30 cellular contexts compared by ENCODE assay signal in the genomic region with DNA sequence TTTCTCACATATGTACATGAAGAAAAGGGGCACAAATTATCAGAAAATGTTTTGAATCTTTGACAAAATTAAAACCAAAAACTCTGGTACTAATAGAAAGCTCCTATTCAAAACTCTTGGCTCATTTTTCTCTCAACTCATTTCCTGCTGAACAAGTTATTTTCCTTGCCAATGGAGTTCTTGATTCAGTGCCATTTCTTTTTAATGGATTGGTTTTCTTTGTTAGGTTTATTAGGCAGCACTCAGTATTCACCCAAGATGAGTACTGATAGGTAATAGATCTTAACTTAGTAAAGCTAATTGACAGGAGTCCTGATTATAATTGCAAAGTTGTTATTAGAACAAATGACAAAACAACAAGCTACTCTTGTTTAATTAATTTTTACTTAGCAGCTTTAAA.
DNase-seq lines count a peak whose midpoint lies in the region; ATAC-seq and TF ChIP-seq lines count a peak whose summit lies in the region.
"Had no signal": no experiment of that assay in that cellular context is flagged by ENCODE, and none has a peak within 500 bp of the region (broad histone marks: within the 10 kb centered on the region; RNA-seq: fewer than 3 reads in every experiment).

No MANE protein-coding gene starts in this region.

- H3K9me3 Mint-ChIP-seq in mesothelial cell of epicardium (peaks cover 23% of the 10 kb centered on the region), progenitor cell of endocrine pancreas (ENCODE audit: low read depth) (peaks cover 9% of the 10 kb centered on the region)
- H3K9me3 Mint-ChIP-seq: activated CD4-positive, alpha-beta memory T cell treated with anti-CD3 and anti-CD28 coated beads, Interleukin-2, amount 10 ng/mL, durations not matched to agents 7 days and 5 days had no signal

- H3K9ac ChIP-seq in HCT116 (ENCODE audit: low read length) (no peak overlapping the region), mammary epithelial cell (ENCODE audit: insufficient read depth, low read length) (no peak overlapping the region)
- H3K9ac ChIP-seq: BLaER1 treated with 17β-estradiol and CSF1 and Interleukin-3, amounts not matched to agents 10 nM and 100 nM had no signal

- POLR2A ChIA-PET in HCT116 (lab: Charles Lee): no interaction called here

- H3K4me3 Mint-ChIP-seq in mesothelial cell of epicardium: no peak overlapping the region
- H3K4me3 Mint-ChIP-seq in progenitor cell of endocrine pancreas (ENCODE audit: low read depth): no peak overlapping the region
- H3K4me3 Mint-ChIP-seq: activated CD4-positive, alpha-beta memory T cell treated with anti-CD3 and anti-CD28 coated beads, Interleukin-2, amount 10 ng/mL, durations not matched to agents 7 days and 5 days; activated naive CD8-positive, alpha-beta T cell; H9; memory B cell; stimulated activated memory B cell treated with anti-CD40 and anti-IgM and Interleukin-4, amounts not matched to agents 10 μg/mL and 1 μg/mL and 100 μg/mL, for 72 hours had no signal

- CTCF ChIA-PET in HCT116 (lab: Charles Lee): no interaction called here
- CTCF ChIA-PET in mammary epithelial cell (lab: Charles Lee; ENCODE audit: low non-redundant PET): interaction anchor here (0.6 kb wide), 1 partner anchor 188 kb away, joined by 8 read pairs; no protein-coding TSS in a partner anchor

- peaks cover 15% of the 10 kb centered on the region for H3K4me1 Mint-ChIP-seq in mesothelial cell of epicardium
- no peaks in the 10 kb centered on the region for H3K4me1 Mint-ChIP-seq in progenitor cell of endocrine pancreas (ENCODE audit: low read depth)
- H3K4me1 Mint-ChIP-seq: activated CD4-positive, alpha-beta memory T cell treated with anti-CD3 and anti-CD28 coated beads, Interleukin-2, amount 10 ng/mL, durations not matched to agents 7 days and 5 days; memory B cell; stimulated activated memory B cell treated with anti-CD40 and anti-IgM and Interleukin-4, amounts not matched to agents 10 μg/mL and 1 μg/mL and 100 μg/mL, for 72 hours had no signal

- TF ChIP-seq POLR2A in HCT116 (IDR thresholded peaks at IDR 0.05; ENCODE audit: borderline replicate concordance, extremely low read depth, insufficient read depth, insufficient read length): no peak

- H3K27ac Mint-ChIP-seq in mesothelial cell of epicardium (peak overlapping the region; percentile 50), progenitor cell of endocrine pancreas (no peak overlapping the region)
- H3K27ac Mint-ChIP-seq: activated CD4-positive, alpha-beta memory T cell treated with anti-CD3 and anti-CD28 coated beads, Interleukin-2, amount 10 ng/mL, durations not matched to agents 7 days and 5 days; activated naive CD8-positive, alpha-beta T cell; H9; memory B cell; stimulated activated memory B cell treated with anti-CD40 and anti-IgM and Interleukin-4, amounts not matched to agents 10 μg/mL and 1 μg/mL and 100 μg/mL, for 72 hours had no signal

- H3K79me2 ChIP-seq in HCT116 (ENCODE audit: insufficient read depth, low read length) (no peaks in the 10 kb centered on the region), mammary epithelial cell (ENCODE audit: insufficient read depth, low read length) (no peaks in the 10 kb centered on the region)

- no peak for ATAC-seq in HCT116
- ATAC-seq: activated CD4-positive, CD25-positive, alpha-beta regulatory T cell treated with anti-CD3 and anti-CD28 coated beads, Interleukin-2, amount 50 U/mL, for 24 hours; Panc1; stimulated activated memory B cell treated with anti-CD40 and anti-IgM and Interleukin-4, amounts not matched to agents 10 μg/mL and 1 μg/mL and 100 μg/mL, for 72 hours had no signal

- no peaks in the 10 kb centered on the region for H3K9me2 ChIP-seq in HCT116 (ENCODE audit: insufficient read depth)

- H3K27ac ChIP-seq in HCT116 (ENCODE audit: low read depth, low read length) (no peak overlapping the region), mammary epithelial cell (ENCODE audit: insufficient read depth, low read depth, low read length) (no peak overlapping the region)
- H3K27ac ChIP-seq: BLaER1 treated with 17β-estradiol and CSF1 and Interleukin-3, amounts not matched to agents 10 nM and 100 nM; dorsolateral prefrontal cortex; suprapubic skin had no signal

- H2AFZ ChIP-seq in HCT116 (ENCODE audit: low read depth, low read length, poor library complexity, severe bottlenecking) (peak overlapping the region; percentile 32), mammary epithelial cell (ENCODE audit: low read depth, low read length) (no peak overlapping the region)

- BruUV-seq in HCT116 (replicated peaks; lab: Mats Ljungman, UMichigan) (no TSS peak), mammary epithelial cell (replicated peaks; lab: Mats Ljungman, UMichigan) (no TSS peak)

- no peaks in the 10 kb centered on the region for H3K27me3 ChIP-seq in HCT116 (ENCODE audit: insufficient read depth, low read length)
- H3K27me3 ChIP-seq in mammary epithelial cell (ENCODE audit: insufficient read depth, low read length): no peaks in the 10 kb centered on the region
- H3K27me3 ChIP-seq: BLaER1 treated with 17β-estradiol and CSF1 and Interleukin-3, amounts not matched to agents 10 nM and 100 nM; dorsolateral prefrontal cortex; MG63; suprapubic skin had no signal

- DNase-seq in HCT116 (ENCODE audit: low read depth, low spot score) (no peak), NCI-H446 (lab: John Stamatoyannopoulos, UW) (peak; percentile 86 to 89), dermis microvascular lymphatic vessel endothelial cell (ENCODE audit: low read depth in 2 of 2) (peak; percentile 11 to 14), mesothelial cell of epicardium (ENCODE audit: low spot score in 2 of 2, unreplicated experiment in 2 of 2) (no peak), H4 (ENCODE audit: low spot score) (no peak), progenitor cell of endocrine pancreas (ENCODE audit: low spot score, unreplicated experiment) (no peak), mammary epithelial cell (no peak), HT-29 (ENCODE audit: low spot score) (no peak)
- DNase-seq: activated CD4-positive, alpha-beta memory T cell treated with anti-CD3 and anti-CD28 coated beads, Interleukin-2, amount 10 ng/mL, durations not matched to agents 7 days and 5 days; central memory CD4-positive, alpha-beta T cell; COR-L47; DND-41; dorsolateral prefrontal cortex; H9; KBM-7; MG63; NCI-H1417 treated with DMSO at 0.1 percent for 48 hours; NCI-H2081 treated with DMSO at 0.1 percent for 48 hours; NCI-H510A; NK-92 treated with Interleukin-12 subunit alpha and Interleukin-12 subunit beta, amount 100 ng/mL, for 24 hours; SIG-M5; stimulated activated CD4-positive, alpha-beta T cell treated with anti-CD3 and anti-CD28 coated beads, Interleukin-4, amount 100 ng/mL, for 4 hours; T-helper 1 cell had no signal

- H3K4me2 ChIP-seq in HCT116 (ENCODE audit: low read length) (no peak overlapping the region), mammary epithelial cell (ENCODE audit: insufficient read depth, low read depth, low read length) (no peak overlapping the region)
- H3K4me2 ChIP-seq: BLaER1 treated with 17β-estradiol and CSF1 and Interleukin-3, amounts not matched to agents 10 nM and 100 nM had no signal

- TF ChIP-seq RAD21 in HCT116 (IDR thresholded peaks at IDR 0.05; ENCODE audit: low read depth): no peak

- H3K4me3 ChIP-seq in HCT116 (replicated peaks in 1 of 2; ENCODE audit: low read depth in 1 of 2, low read length in 2 of 2) (no peak overlapping the region), mammary epithelial cell (replicated peaks in 1 of 3; ENCODE audit: insufficient read depth in 1 of 3, low read depth in 2 of 3, low read length in 3 of 3) (no peak overlapping the region)
- H3K4me3 ChIP-seq: BLaER1 treated with 17β-estradiol and CSF1 and Interleukin-3, amounts not matched to agents 10 nM and 100 nM; dorsolateral prefrontal cortex; MG63; suprapubic skin had no signal

- in situ Hi-C loops in mammary epithelial cell (cut with MboI; ENCODE audit: low sequenced_read_pairs in 2 of 2): no loop called here

- RAD21 ChIA-PET in HCT116 (lab: Charles Lee; ENCODE audit: low non-redundant PET in 1 of 2, low total read pairs in 2 of 2, uncharacterized antibody in 2 of 2, unreplicated experiment in 2 of 2): no interaction called here

- dilution Hi-C loops in mammary epithelial cell (cut with HindIII; ENCODE audit: low sequenced_read_pairs): no loop called here

- no peak for TF ChIP-seq CTCF in HCT116 (IDR thresholded peaks at IDR 0.05 in 2 of 3, conservative IDR thresholded peaks at IDR 0.05 in 1 of 3; ENCODE audit: borderline replicate concordance in 1 of 3, insufficient read depth in 1 of 3, low read depth in 2 of 3, low read length in 2 of 3)
- no peak for TF ChIP-seq CTCF in mesothelial cell of epicardium (IDR thresholded peaks at IDR 0.05; ENCODE audit: unreplicated experiment)
- TF ChIP-seq CTCF in progenitor cell of endocrine pancreas (IDR thresholded peaks at IDR 0.05; ENCODE audit: unreplicated experiment): no peak
- TF ChIP-seq CTCF in mammary epithelial cell (conservative IDR thresholded peaks at IDR 0.05 in 1 of 2, IDR thresholded peaks at IDR 0.05 in 1 of 2; ENCODE audit: extremely low read depth in 1 of 2, insufficient read depth in 1 of 2, low read depth in 1 of 2, low read length in 2 of 2): no peak

- H3K27me3 Mint-ChIP-seq in mesothelial cell of epicardium (ENCODE audit: low read depth) (no peaks in the 10 kb centered on the region), progenitor cell of endocrine pancreas (no peaks in the 10 kb centered on the region)
- H3K27me3 Mint-ChIP-seq: activated CD4-positive, alpha-beta memory T cell treated with anti-CD3 and anti-CD28 coated beads, Interleukin-2, amount 10 ng/mL, durations not matched to agents 7 days and 5 days; stimulated activated memory B cell treated with anti-CD40 and anti-IgM and Interleukin-4, amounts not matched to agents 10 μg/mL and 1 μg/mL and 100 μg/mL, for 72 hours had no signal

- H4K20me1 ChIP-seq in HCT116 (ENCODE audit: insufficient read depth) (no peaks in the 10 kb centered on the region), mammary epithelial cell (ENCODE audit: insufficient read depth, low read length) (no peaks in the 10 kb centered on the region)
- H4K20me1 ChIP-seq: BLaER1 treated with 17β-estradiol and CSF1 and Interleukin-3, amounts not matched to agents 10 nM and 100 nM had no signal

- H3K9me3 ChIP-seq in HCT116 (ENCODE audit: control insufficient read depth in 1 of 2, insufficient read depth in 1 of 2, low read depth in 1 of 2, low read length in 2 of 2): no peaks in the 10 kb centered on the region
- H3K9me3 ChIP-seq in mammary epithelial cell (replicated peaks; ENCODE audit: insufficient read depth, low read length): no peaks in the 10 kb centered on the region
- H3K9me3 ChIP-seq: MG63, suprapubic skin had no signal

- H3K36me3 ChIP-seq in HCT116 (ENCODE audit: control insufficient read depth in 1 of 2, insufficient read depth in 2 of 2, low read length in 2 of 2) (no peaks in the 10 kb centered on the region), mammary epithelial cell (ENCODE audit: insufficient read depth, low read length) (no peaks in the 10 kb centered on the region)
- H3K36me3 ChIP-seq: BLaER1 treated with 17β-estradiol and CSF1 and Interleukin-3, amounts not matched to agents 10 nM and 100 nM; MG63; suprapubic skin had no signal

- intact Hi-C loops in HCT116 (cut with micrococcal nuclease) (no loop called here), mammary epithelial cell (cut with micrococcal nuclease) (no loop called here)

- H3K36me3 Mint-ChIP-seq in mesothelial cell of epicardium (peaks cover 7% of the 10 kb centered on the region), progenitor cell of endocrine pancreas (ENCODE audit: insufficient read depth) (peaks cover 1% of the 10 kb centered on the region)
- H3K36me3 Mint-ChIP-seq: activated naive CD8-positive, alpha-beta T cell; memory B cell; stimulated activated memory B cell treated with anti-CD40 and anti-IgM and Interleukin-4, amounts not matched to agents 10 μg/mL and 1 μg/mL and 100 μg/mL, for 72 hours had no signal

- H3K4me1 ChIP-seq in HCT116 (ENCODE audit: control insufficient read depth in 1 of 2, insufficient read depth in 2 of 2, low read length in 2 of 2) (peaks cover 0 to under 1% of the 10 kb centered on the region in 2 experiments; a peak in 1 of 4 replicates), mammary epithelial cell (ENCODE audit: insufficient read depth, low read length) (no peaks in the 10 kb centered on the region)

Comparison
In these comparisons a context has a peak if more than half of its experiments do, and no peak if none do; other contexts are left out.
1. DNase-seq: peak in NCI-H446 (2 of 2) and dermis microvascular lymphatic vessel endothelial cell (2 of 2); none in HCT116 (single experiment), mesothelial cell of epicardium (0 of 2), H4 (single experiment), progenitor cell of endocrine pancreas (single experiment), mammary epithelial cell (single experiment) and HT-29 (single experiment).